10 cellular contexts compared by ENCODE assay signal in genomic region chr7:66099232-66099550, GRCh38. TPM values are rescaled to one million over a fixed set of nuclear protein-coding genes. Genes with fewer than 3 reads are reported as not detected.
DNase-seq lines count a peak whose midpoint lies in the region; ATAC-seq and TF ChIP-seq lines count a peak whose summit lies in the region.
"Had no signal": no experiment of that assay in that cellular context is flagged by ENCODE, and none has a peak within 500 bp of the region (broad histone marks: within the 10 kb centered on the region; RNA-seq: fewer than 3 reads in every experiment).

No MANE protein-coding gene starts in this region.

- H4K20me1 ChIP-seq in GM23248 (ENCODE audit: insufficient read depth) = no peaks in the 10 kb centered on the region
- H4K20me1 ChIP-seq in SU-DHL-6 (ENCODE audit: low read depth, low read length) = no peaks in the 10 kb centered on the region
- H4K20me1 ChIP-seq in Karpas-422 (ENCODE audit: insufficient read depth, low read depth, low read length) = no peaks in the 10 kb centered on the region

- no peak overlapping the region for H3K9ac ChIP-seq in GM23248
- no peak overlapping the region for H3K9ac ChIP-seq in SU-DHL-6 (ENCODE audit: low read length)
- H3K9ac ChIP-seq in Karpas-422 (ENCODE audit: low read length) = no peak overlapping the region

- H3K27me3 Mint-ChIP-seq in stimulated activated memory B cell treated with anti-CD40 and anti-IgM and Interleukin-4, amounts not matched to agents 10 μg/mL and 1 μg/mL and 100 μg/mL, for 72 hours = no peaks in the 10 kb centered on the region

- no peaks in the 10 kb centered on the region for H3K9me2 ChIP-seq in GM23248 (ENCODE audit: insufficient read depth)
- H3K9me2 ChIP-seq in SU-DHL-6 (replicated peaks; ENCODE audit: insufficient read depth, low read length) = no peaks in the 10 kb centered on the region
- no peaks in the 10 kb centered on the region for H3K9me2 ChIP-seq in Karpas-422 (replicated peaks; ENCODE audit: insufficient read depth, low read length)

- H3K4me2 ChIP-seq in GM23248 (ENCODE audit: unreplicated experiment) (peak overlapping the region; percentile 85), SU-DHL-6 (ENCODE audit: low read depth, low read length, poor library complexity, severe bottlenecking) (no peak overlapping the region), Karpas-422 (ENCODE audit: low read depth, low read length, poor library complexity, severe bottlenecking) (no peak overlapping the region)

- no peaks in the 10 kb centered on the region for H3K9me3 Mint-ChIP-seq in stimulated activated memory B cell treated with anti-CD40 and anti-IgM and Interleukin-4, amounts not matched to agents 10 μg/mL and 1 μg/mL and 100 μg/mL, for 72 hours

- no peak overlapping the region for H3K4me3 Mint-ChIP-seq in stimulated activated memory B cell treated with anti-CD40 and anti-IgM and Interleukin-4, amounts not matched to agents 10 μg/mL and 1 μg/mL and 100 μg/mL, for 72 hours

- H3K4me1 Mint-ChIP-seq in stimulated activated memory B cell treated with anti-CD40 and anti-IgM and Interleukin-4, amounts not matched to agents 10 μg/mL and 1 μg/mL and 100 μg/mL, for 72 hours = peaks cover 14% of the 10 kb centered on the region

- H3K4me3 ChIP-seq in GM23248 = no peak overlapping the region
- no peak overlapping the region for H3K4me3 ChIP-seq in SU-DHL-6 (ENCODE audit: insufficient read depth, low read length, poor library complexity, severe bottlenecking)
- no peak overlapping the region for H3K4me3 ChIP-seq in fibroblast of mammary gland (ENCODE audit: control insufficient read depth, low read depth, low read length)
- H3K4me3 ChIP-seq in Karpas-422 (ENCODE audit: low read length) = no peak overlapping the region

- peaks cover 13% of the 10 kb centered on the region for H3K4me1 ChIP-seq in GM23248 (ENCODE audit: insufficient read depth)
- peaks cover 11% of the 10 kb centered on the region for H3K4me1 ChIP-seq in Karpas-422 (ENCODE audit: low read length)

- H3K36me3 Mint-ChIP-seq in stimulated activated memory B cell treated with anti-CD40 and anti-IgM and Interleukin-4, amounts not matched to agents 10 μg/mL and 1 μg/mL and 100 μg/mL, for 72 hours = peaks cover 6% of the 10 kb centered on the region

- H3K27me3 ChIP-seq in GM23248 (replicated peaks; ENCODE audit: insufficient read depth) (no peaks in the 10 kb centered on the region), SU-DHL-6 (ENCODE audit: low read length) (no peaks in the 10 kb centered on the region), Karpas-422 (ENCODE audit: low read length) (no peaks in the 10 kb centered on the region)
- H3K27me3 ChIP-seq: left lung had no signal

- H3K27ac Mint-ChIP-seq in stimulated activated memory B cell treated with anti-CD40 and anti-IgM and Interleukin-4, amounts not matched to agents 10 μg/mL and 1 μg/mL and 100 μg/mL, for 72 hours = peak overlapping the region; percentile 76

- no peaks in the 10 kb centered on the region for H3K9me3 ChIP-seq in GM23248 (ENCODE audit: low read depth)
- H3K9me3 ChIP-seq in SU-DHL-6 (ENCODE audit: insufficient read depth, low read length) = no peaks in the 10 kb centered on the region
- no peaks in the 10 kb centered on the region for H3K9me3 ChIP-seq in Karpas-422 (ENCODE audit: low read length)
- H3K9me3 ChIP-seq: left lung had no signal

- WGBS in GM23248 (ENCODE audit: low coverage in 1 of 2, low lambda C conversion rate in 2 of 2, missing lambda C conversion rate in 2 of 2), 2 experiments = 53 to 67% methylated on average over 1 to 2 of the region's 2 CpGs

- H3K27ac ChIP-seq in GM23248 (0 out of 2 replicates have a peak overlapping the region, but pooled peaks have one; percentile 78), SU-DHL-6 (ENCODE audit: low read depth, low read length) (no peak overlapping the region), Karpas-422 (ENCODE audit: low read length) (no peak overlapping the region)

- H3F3A ChIP-seq in GM23248 (ENCODE audit: insufficient read depth) (peaks cover 10% of the 10 kb centered on the region; the same call in 1 of the 2 replicates), SU-DHL-6 (ENCODE audit: insufficient read depth) (0 out of 2 replicates have a peak, but pooled peaks cover 4% of the 10 kb centered on the region)

- in situ Hi-C loops in GM23248 (cut with MboI) = no loop called here

- ATAC-seq in stimulated activated memory B cell treated with anti-CD40 and anti-IgM and Interleukin-4, amounts not matched to agents 10 μg/mL and 1 μg/mL and 100 μg/mL, for 72 hours = no peak

- no peak for DNase-seq in GM23248
- peak; percentile 44 for DNase-seq in fibroblast of mammary gland (ENCODE audit: low read depth)
- no peak for DNase-seq in stimulated activated CD4-positive, alpha-beta T cell treated with anti-CD3 and anti-CD28 coated beads, Interleukin-2, amount 100 ng/mL, for 48 hours
- no peak for DNase-seq in COLO829 (ENCODE audit: low spot score)
- DNase-seq in Karpas-422 = no peak
- DNase-seq in DMS153 treated with DMSO at 0.1 percent for 48 hours (lab: John Stamatoyannopoulos, UW; ENCODE audit: unreplicated experiment) = no peak
- DNase-seq: NCI-H524 treated with DMSO at 0.1 percent for 48 hours had no signal

- H3K79me2 ChIP-seq in GM23248 (ENCODE audit: insufficient read depth) = no peaks in the 10 kb centered on the region
- no peaks in the 10 kb centered on the region for H3K79me2 ChIP-seq in SU-DHL-6 (ENCODE audit: insufficient read depth, low read length)
- no peaks in the 10 kb centered on the region for H3K79me2 ChIP-seq in Karpas-422 (ENCODE audit: low read length)

- H2AFZ ChIP-seq in GM23248 = no peak overlapping the region
- peak overlapping the region; percentile 45 for H2AFZ ChIP-seq in SU-DHL-6 (ENCODE audit: low read depth, low read length, severe bottlenecking)
- no peak overlapping the region for H2AFZ ChIP-seq in Karpas-422 (ENCODE audit: low read length)

- TF ChIP-seq CTCF in SU-DHL-6 (IDR thresholded peaks at IDR 0.05; ENCODE audit: insufficient read depth, low read length, poor library complexity, severe bottlenecking) = no peak
- TF ChIP-seq CTCF in fibroblast of mammary gland (conservative IDR thresholded peaks at IDR 0.05; ENCODE audit: control insufficient read depth, insufficient read depth, low read depth, low read length) = no peak

- H3K36me3 ChIP-seq in GM23248 (ENCODE audit: low read depth) = no peaks in the 10 kb centered on the region
- H3K36me3 ChIP-seq in SU-DHL-6 (ENCODE audit: low read length) = no peaks in the 10 kb centered on the region
- H3K36me3 ChIP-seq in Karpas-422 (ENCODE audit: insufficient read depth, low read length) = no peaks in the 10 kb centered on the region
- H3K36me3 ChIP-seq: left lung had no signal

RNA-seq across cellular contexts. Expression of gene CRCP, which starts 15.5 kb away (rescaled TPM):
- total RNA-seq in GM23248 (2014; rRNA removed; shearing (Covaris generic)) = 28.6 and 39.5 TPM in 2 replicates
- polyA plus RNA-seq in GM23248 (2016; fragmentation: Nextera tagmentation; extraction: Ambion mirVana) = 31.3 and 35.4 TPM in 2 replicates
- total RNA-seq in Karpas-422 (2014; rRNA removed; shearing (Covaris generic); ENCODE audit: low replicate concordance) = 22.6 and 38.8 TPM in 2 replicates

RNA-seq across cellular contexts. Expression of gene ASL, which starts 23.6 kb away (rescaled TPM):
- 66.1 and 81.0 TPM in 2 replicates for total RNA-seq in GM23248 (2014; rRNA removed; shearing (Covaris generic))
- polyA plus RNA-seq in GM23248 (2016; fragmentation: Nextera tagmentation; extraction: Ambion mirVana) = 54.5 and 55.4 TPM in 2 replicates
- total RNA-seq in Karpas-422 (2014; rRNA removed; shearing (Covaris generic); ENCODE audit: low replicate concordance) = 19.4 and 51.3 TPM in 2 replicates
